ENCODE assay signal across 1 cellular context in genomic region chr16:47499700-47500264, GRCh38.
A peak's percentile ranks its signal among the peaks of the same experiment; 100 is the strongest.
TF ChIP-seq lines count a peak whose summit lies in the region.

No MANE protein-coding gene starts in this region.

TF ChIP-seq in HepG2, 621 proteins besides CTCF, POLR2A, EP300 and RAD21 (continued from another document and continues in another):
- TF ChIP-seq, protein P1, sequence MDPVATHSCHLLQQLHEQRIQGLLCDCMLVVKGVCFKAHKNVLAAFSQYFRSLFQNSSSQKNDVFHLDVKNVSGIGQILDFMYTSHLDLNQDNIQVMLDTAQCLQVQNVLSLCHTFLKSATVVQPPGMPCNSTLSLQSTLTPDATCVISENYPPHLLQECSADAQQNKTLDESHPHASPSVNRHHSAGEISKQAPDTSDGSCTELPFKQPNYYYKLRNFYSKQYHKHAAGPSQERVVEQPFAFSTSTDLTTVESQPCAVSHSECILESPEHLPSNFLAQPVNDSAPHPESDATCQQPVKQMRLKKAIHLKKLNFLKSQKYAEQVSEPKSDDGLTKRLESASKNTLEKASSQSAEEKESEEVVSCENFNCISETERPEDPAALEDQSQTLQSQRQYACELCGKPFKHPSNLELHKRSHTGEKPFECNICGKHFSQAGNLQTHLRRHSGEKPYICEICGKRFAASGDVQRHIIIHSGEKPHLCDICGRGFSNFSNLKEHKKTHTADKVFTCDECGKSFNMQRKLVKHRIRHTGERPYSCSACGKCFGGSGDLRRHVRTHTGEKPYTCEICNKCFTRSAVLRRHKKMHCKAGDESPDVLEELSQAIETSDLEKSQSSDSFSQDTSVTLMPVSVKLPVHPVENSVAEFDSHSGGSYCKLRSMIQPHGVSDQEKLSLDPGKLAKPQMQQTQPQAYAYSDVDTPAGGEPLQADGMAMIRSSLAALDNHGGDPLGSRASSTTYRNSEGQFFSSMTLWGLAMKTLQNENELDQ (CRISPR knock-in tag; IDR thresholded peaks at IDR 0.05; ENCODE audit: borderline replicate concordance), result no peak
- TF ChIP-seq HBP1 (CRISPR knock-in tag; IDR thresholded peaks at IDR 0.05; ENCODE audit: low read depth) (0 out of 2 replicates have a peak, but pooled peaks have one; percentile 42), FOXK2 (IDR thresholded peaks at IDR 0.05) (no peak), KAT2B (IDR thresholded peaks at IDR 0.05; ENCODE audit: borderline replicate concordance, low read depth, low read length) (no peak), ZNF121 (CRISPR knock-in tag; IDR thresholded peaks at IDR 0.05) (0 out of 2 replicates have a peak, but pooled peaks have one; percentile 39), ISX (CRISPR knock-in tag; conservative IDR thresholded peaks at IDR 0.05) (no peak), FOSL2 (CRISPR knock-in tag; IDR thresholded peaks at IDR 0.05) (peak; percentile 79), ZNF10 (CRISPR knock-in tag; IDR thresholded peaks at IDR 0.05; ENCODE audit: borderline replicate concordance, low read depth) (no peak), TRAFD1 (CRISPR knock-in tag; IDR thresholded peaks at IDR 0.05; ENCODE audit: borderline replicate concordance) (no peak), NBN (conservative IDR thresholded peaks at IDR 0.05) (no peak), ZNF709 (CRISPR knock-in tag; IDR thresholded peaks at IDR 0.05) (no peak), HOXD1 (CRISPR knock-in tag; IDR thresholded peaks at IDR 0.05) (no peak), KDM5B (CRISPR knock-in tag; IDR thresholded peaks at IDR 0.05; ENCODE audit: borderline replicate concordance) (0 out of 2 replicates have a peak, but pooled peaks have one; percentile 27), ZBTB38 (CRISPR knock-in tag; IDR thresholded peaks at IDR 0.05) (no peak), SRY (CRISPR knock-in tag; IDR thresholded peaks at IDR 0.05) (no peak), ZNF850 (CRISPR knock-in tag; conservative IDR thresholded peaks at IDR 0.05) (no peak), SRF (IDR thresholded peaks at IDR 0.05; ENCODE audit: low read depth, low read length) (0 out of 2 replicates have a peak, but pooled peaks have one; percentile 6), THYN1 (CRISPR knock-in tag; IDR thresholded peaks at IDR 0.05; ENCODE audit: borderline replicate concordance, low read depth) (no peak), IKZF4 (CRISPR knock-in tag; IDR thresholded peaks at IDR 0.05; ENCODE audit: borderline replicate concordance, low read depth, not compliant biosample characterization) (no peak), ZNF17 (CRISPR knock-in tag; IDR thresholded peaks at IDR 0.05) (no peak), SIX4 (CRISPR knock-in tag; IDR thresholded peaks at IDR 0.05) (no peak), ZFP41 (CRISPR knock-in tag; IDR thresholded peaks at IDR 0.05; ENCODE audit: borderline replicate concordance) (no peak), ZFP36L2 (CRISPR knock-in tag; IDR thresholded peaks at IDR 0.05) (no peak), ZMAT3 (CRISPR knock-in tag; conservative IDR thresholded peaks at IDR 0.05) (peak; percentile 97), FOXK1 (CRISPR knock-in tag; IDR thresholded peaks at IDR 0.05; ENCODE audit: borderline replicate concordance, low read depth) (peak; percentile 75; the same call in 1 of the 2 replicates), RFXAP (CRISPR knock-in tag; IDR thresholded peaks at IDR 0.05; ENCODE audit: borderline replicate concordance) (peak; percentile 78; the same call in 1 of the 2 replicates), ZNF382 (CRISPR knock-in tag; IDR thresholded peaks at IDR 0.05; ENCODE audit: borderline replicate concordance) (no peak), ZKSCAN8 (CRISPR knock-in tag; IDR thresholded peaks at IDR 0.05; ENCODE audit: borderline replicate concordance) (peak; percentile 91), ZNF12 (CRISPR knock-in tag; IDR thresholded peaks at IDR 0.05) (peak; percentile 83; the same call in 1 of the 2 replicates), MED1 (CRISPR knock-in tag; IDR thresholded peaks at IDR 0.05) (peak; percentile 92), ZBTB33 (CRISPR knock-in tag; IDR thresholded peaks at IDR 0.05) (no peak), NR2F6 (IDR thresholded peaks at IDR 0.05) (peak; percentile 52; the same call in 1 of the 2 replicates), NR2F6 (CRISPR knock-in tag; IDR thresholded peaks at IDR 0.05) (peak; percentile 74), PHF8 (CRISPR knock-in tag; IDR thresholded peaks at IDR 0.05) (peak; percentile 54; the same call in 1 of the 2 replicates), SALL2 (CRISPR knock-in tag; IDR thresholded peaks at IDR 0.05) (peak; percentile 43; the same call in 1 of the 2 replicates)
- TF ChIP-seq, protein P2, sequence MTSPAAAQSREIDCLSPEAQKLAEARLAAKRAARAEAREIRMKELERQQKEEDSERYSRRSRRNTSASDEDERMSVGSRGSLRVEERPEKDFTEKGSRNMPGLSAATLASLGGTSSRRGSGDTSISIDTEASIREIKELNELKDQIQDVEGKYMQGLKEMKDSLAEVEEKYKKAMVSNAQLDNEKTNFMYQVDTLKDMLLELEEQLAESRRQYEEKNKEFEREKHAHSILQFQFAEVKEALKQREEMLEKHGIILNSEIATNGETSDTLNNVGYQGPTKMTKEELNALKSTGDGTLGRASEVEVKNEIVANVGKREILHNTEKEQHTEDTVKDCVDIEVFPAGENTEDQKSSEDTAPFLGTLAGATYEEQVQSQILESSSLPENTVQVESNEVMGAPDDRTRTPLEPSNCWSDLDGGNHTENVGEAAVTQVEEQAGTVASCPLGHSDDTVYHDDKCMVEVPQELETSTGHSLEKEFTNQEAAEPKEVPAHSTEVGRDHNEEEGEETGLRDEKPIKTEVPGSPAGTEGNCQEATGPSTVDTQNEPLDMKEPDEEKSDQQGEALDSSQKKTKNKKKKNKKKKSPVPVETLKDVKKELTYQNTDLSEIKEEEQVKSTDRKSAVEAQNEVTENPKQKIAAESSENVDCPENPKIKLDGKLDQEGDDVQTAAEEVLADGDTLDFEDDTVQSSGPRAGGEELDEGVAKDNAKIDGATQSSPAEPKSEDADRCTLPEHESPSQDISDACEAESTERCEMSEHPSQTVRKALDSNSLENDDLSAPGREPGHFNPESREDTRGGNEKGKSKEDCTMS (CRISPR knock-in tag; conservative IDR thresholded peaks at IDR 0.05), result no peak
- TF ChIP-seq, protein P3, sequence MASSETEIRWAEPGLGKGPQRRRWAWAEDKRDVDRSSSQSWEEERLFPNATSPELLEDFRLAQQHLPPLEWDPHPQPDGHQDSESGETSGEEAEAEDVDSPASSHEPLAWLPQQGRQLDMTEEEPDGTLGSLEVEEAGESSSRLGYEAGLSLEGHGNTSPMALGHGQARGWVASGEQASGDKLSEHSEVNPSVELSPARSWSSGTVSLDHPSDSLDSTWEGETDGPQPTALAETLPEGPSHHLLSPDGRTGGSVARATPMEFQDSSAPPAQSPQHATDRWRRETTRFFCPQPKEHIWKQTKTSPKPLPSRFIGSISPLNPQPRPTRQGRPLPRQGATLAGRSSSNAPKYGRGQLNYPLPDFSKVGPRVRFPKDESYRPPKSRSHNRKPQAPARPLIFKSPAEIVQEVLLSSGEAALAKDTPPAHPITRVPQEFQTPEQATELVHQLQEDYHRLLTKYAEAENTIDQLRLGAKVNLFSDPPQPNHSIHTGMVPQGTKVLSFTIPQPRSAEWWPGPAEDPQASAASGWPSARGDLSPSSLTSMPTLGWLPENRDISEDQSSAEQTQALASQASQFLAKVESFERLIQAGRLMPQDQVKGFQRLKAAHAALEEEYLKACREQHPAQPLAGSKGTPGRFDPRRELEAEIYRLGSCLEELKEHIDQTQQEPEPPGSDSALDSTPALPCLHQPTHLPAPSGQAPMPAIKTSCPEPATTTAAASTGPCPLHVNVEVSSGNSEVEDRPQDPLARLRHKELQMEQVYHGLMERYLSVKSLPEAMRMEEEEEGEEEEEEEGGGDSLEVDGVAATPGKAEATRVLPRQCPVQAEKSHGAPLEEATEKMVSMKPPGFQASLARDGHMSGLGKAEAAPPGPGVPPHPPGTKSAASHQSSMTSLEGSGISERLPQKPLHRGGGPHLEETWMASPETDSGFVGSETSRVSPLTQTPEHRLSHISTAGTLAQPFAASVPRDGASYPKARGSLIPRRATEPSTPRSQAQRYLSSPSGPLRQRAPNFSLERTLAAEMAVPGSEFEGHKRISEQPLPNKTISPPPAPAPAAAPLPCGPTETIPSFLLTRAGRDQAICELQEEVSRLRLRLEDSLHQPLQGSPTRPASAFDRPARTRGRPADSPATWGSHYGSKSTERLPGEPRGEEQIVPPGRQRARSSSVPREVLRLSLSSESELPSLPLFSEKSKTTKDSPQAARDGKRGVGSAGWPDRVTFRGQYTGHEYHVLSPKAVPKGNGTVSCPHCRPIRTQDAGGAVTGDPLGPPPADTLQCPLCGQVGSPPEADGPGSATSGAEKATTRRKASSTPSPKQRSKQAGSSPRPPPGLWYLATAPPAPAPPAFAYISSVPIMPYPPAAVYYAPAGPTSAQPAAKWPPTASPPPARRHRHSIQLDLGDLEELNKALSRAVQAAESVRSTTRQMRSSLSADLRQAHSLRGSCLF (CRISPR knock-in tag; IDR thresholded peaks at IDR 0.05; ENCODE audit: borderline replicate concordance), result no peak
- TF ChIP-seq, protein P4, sequence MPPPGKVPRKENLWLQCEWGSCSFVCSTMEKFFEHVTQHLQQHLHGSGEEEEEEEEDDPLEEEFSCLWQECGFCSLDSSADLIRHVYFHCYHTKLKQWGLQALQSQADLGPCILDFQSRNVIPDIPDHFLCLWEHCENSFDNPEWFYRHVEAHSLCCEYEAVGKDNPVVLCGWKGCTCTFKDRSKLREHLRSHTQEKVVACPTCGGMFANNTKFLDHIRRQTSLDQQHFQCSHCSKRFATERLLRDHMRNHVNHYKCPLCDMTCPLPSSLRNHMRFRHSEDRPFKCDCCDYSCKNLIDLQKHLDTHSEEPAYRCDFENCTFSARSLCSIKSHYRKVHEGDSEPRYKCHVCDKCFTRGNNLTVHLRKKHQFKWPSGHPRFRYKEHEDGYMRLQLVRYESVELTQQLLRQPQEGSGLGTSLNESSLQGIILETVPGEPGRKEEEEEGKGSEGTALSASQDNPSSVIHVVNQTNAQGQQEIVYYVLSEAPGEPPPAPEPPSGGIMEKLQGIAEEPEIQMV (CRISPR knock-in tag; IDR thresholded peaks at IDR 0.05; ENCODE audit: low read depth), result peak; percentile 71; the same call in 1 of the 2 replicates
- TF ChIP-seq, protein P5, sequence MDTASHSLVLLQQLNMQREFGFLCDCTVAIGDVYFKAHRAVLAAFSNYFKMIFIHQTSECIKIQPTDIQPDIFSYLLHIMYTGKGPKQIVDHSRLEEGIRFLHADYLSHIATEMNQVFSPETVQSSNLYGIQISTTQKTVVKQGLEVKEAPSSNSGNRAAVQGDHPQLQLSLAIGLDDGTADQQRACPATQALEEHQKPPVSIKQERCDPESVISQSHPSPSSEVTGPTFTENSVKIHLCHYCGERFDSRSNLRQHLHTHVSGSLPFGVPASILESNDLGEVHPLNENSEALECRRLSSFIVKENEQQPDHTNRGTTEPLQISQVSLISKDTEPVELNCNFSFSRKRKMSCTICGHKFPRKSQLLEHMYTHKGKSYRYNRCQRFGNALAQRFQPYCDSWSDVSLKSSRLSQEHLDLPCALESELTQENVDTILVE (CRISPR knock-in tag; IDR thresholded peaks at IDR 0.05), result peak; percentile 85
- TF ChIP-seq, protein P6, sequence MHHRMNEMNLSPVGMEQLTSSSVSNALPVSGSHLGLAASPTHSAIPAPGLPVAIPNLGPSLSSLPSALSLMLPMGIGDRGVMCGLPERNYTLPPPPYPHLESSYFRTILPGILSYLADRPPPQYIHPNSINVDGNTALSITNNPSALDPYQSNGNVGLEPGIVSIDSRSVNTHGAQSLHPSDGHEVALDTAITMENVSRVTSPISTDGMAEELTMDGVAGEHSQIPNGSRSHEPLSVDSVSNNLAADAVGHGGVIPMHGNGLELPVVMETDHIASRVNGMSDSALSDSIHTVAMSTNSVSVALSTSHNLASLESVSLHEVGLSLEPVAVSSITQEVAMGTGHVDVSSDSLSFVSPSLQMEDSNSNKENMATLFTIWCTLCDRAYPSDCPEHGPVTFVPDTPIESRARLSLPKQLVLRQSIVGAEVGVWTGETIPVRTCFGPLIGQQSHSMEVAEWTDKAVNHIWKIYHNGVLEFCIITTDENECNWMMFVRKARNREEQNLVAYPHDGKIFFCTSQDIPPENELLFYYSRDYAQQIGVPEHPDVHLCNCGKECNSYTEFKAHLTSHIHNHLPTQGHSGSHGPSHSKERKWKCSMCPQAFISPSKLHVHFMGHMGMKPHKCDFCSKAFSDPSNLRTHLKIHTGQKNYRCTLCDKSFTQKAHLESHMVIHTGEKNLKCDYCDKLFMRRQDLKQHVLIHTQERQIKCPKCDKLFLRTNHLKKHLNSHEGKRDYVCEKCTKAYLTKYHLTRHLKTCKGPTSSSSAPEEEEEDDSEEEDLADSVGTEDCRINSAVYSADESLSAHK (CRISPR knock-in tag; IDR thresholded peaks at IDR 0.05; ENCODE audit: borderline replicate concordance), result no peak
